Comparison of ENCODE assay signal across 1 cellular context in the genomic region with DNA sequence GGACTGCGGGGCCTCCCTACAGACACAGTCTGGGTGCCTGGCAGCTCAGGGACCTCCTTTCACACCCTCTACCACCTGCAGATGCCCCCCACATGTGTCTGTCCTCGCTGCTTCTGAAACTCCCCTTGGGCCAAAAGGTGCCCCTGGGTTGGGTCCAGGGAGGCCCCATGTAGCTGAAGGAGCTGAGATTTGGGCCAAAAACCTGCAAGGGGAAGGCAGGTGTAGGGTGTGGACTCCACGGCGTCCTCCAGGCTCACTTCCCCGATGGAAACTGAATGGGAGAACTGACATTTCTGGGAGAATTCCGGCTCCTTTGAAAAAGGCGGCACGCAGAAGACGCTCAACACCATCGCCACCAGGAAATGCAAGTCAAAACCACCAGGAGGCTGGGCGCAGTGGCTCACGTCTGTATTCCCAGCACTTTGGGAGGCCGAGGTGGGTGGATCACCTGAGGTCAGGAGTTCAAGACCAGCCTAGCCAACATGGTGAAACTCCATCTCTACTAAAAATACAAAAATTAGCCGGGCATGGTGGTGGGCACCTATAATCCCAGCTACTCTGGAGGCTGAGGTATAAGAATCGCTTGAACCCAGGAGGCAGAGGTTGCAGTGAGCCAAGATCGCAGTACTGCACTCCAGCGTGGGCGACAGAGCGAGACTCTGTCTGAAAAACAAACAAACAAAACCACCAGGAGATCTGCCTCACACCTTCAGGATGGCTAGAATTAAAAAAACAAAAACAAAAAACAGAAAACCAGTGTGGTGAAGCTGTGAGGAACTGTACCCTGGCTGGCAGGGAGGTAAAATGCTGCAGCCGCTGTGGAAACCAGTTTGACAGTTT.
TF ChIP-seq lines count a peak whose summit lies in the region.

No MANE protein-coding gene starts in this region.

TF ChIP-seq in K562, 482 proteins besides CTCF, POLR2A, EP300 and RAD21:
- TF ChIP-seq, protein P1, sequence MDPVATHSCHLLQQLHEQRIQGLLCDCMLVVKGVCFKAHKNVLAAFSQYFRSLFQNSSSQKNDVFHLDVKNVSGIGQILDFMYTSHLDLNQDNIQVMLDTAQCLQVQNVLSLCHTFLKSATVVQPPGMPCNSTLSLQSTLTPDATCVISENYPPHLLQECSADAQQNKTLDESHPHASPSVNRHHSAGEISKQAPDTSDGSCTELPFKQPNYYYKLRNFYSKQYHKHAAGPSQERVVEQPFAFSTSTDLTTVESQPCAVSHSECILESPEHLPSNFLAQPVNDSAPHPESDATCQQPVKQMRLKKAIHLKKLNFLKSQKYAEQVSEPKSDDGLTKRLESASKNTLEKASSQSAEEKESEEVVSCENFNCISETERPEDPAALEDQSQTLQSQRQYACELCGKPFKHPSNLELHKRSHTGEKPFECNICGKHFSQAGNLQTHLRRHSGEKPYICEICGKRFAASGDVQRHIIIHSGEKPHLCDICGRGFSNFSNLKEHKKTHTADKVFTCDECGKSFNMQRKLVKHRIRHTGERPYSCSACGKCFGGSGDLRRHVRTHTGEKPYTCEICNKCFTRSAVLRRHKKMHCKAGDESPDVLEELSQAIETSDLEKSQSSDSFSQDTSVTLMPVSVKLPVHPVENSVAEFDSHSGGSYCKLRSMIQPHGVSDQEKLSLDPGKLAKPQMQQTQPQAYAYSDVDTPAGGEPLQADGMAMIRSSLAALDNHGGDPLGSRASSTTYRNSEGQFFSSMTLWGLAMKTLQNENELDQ (CRISPR knock-in tag; IDR thresholded peaks at IDR 0.05; ENCODE audit: borderline replicate concordance), result no peak
- TF ChIP-seq JUN (IDR thresholded peaks at IDR 0.05; ENCODE audit: borderline replicate concordance, low read depth, low read length) (no peak), JUN (CRISPR knock-in tag; IDR thresholded peaks at IDR 0.05; ENCODE audit: borderline replicate concordance) (no peak), ZNF764 (CRISPR knock-in tag; IDR thresholded peaks at IDR 0.05; ENCODE audit: low read depth) (no peak), KDM2B (CRISPR knock-in tag; IDR thresholded peaks at IDR 0.05) (no peak), EGR1 (conservative IDR thresholded peaks at IDR 0.05) (0 out of 2 replicates have a peak, but pooled peaks have one; percentile 21), THRAP3 (IDR thresholded peaks at IDR 0.05; ENCODE audit: borderline replicate concordance) (no peak), ELF2 (CRISPR knock-in tag; IDR thresholded peaks at IDR 0.05) (no peak)
- TF ChIP-seq, protein P2, sequence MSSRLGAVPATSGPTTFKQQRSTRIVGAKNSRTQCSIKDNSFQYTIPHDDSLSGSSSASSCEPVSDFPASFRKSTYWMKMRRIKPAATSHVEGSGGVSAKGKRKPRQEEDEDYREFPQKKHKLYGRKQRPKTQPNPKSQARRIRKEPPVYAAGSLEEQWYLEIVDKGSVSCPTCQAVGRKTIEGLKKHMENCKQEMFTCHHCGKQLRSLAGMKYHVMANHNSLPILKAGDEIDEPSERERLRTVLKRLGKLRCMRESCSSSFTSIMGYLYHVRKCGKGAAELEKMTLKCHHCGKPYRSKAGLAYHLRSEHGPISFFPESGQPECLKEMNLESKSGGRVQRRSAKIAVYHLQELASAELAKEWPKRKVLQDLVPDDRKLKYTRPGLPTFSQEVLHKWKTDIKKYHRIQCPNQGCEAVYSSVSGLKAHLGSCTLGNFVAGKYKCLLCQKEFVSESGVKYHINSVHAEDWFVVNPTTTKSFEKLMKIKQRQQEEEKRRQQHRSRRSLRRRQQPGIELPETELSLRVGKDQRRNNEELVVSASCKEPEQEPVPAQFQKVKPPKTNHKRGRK (tag; IDR thresholded peaks at IDR 0.05), result 0 out of 2 replicates have a peak, but pooled peaks have one; percentile 44
